Comparison of ENCODE assay signal across 31 cellular contexts in the genomic region with DNA sequence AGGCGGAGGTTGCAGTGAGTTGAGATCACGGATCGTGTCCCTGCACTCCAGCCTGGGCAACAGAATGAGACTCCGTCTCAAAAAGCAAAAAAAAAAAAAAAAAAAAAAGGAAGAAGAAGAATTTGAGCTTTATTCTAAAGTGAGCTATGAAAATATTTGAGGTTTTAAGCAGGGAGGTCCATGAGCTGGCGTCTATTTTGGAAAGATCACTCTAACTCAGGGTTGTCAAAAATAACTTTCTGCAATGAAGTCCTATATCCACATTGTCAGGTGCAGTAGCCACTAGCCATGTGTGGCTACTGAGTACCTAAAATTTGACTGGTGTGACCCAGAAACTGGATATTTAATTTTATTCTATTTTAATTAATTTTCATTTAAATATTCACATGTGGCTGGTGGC.
"Had no signal": no experiment of that assay in that cellular context is flagged by ENCODE, and none has a peak within 500 bp of the region (broad histone marks: within the 10 kb centered on the region; RNA-seq: fewer than 3 reads in every experiment).

No MANE protein-coding gene starts in this region.

- H3K27ac ChIP-seq: KMS-11 had no signal

- H3K9me3 ChIP-seq: MG63 had no signal

- DNase-seq: Kasumi-1, MG63, MM.1S, MV-4-11, NCI-H1048, NCI-H1092, NCI-H1092 treated with DMSO at 0.1 percent for 48 hours, NCI-H1417 treated with DMSO at 0.1 percent for 48 hours, NCI-H1436, NCI-H1436 treated with DMSO at 0.1 percent for 48 hours, NCI-H146, NCI-H1694, NCI-H1694 treated with DMSO at 0.1 percent for 48 hours, NCI-H187, NCI-H187 treated with DMSO at 0.1 percent for 48 hours, NCI-H1930, NCI-H2029, NCI-H2029 treated with DMSO at 0.1 percent for 48 hours, NCI-H2081, NCI-H2081 treated with DMSO at 0.1 percent for 48 hours, NCI-H2107, NCI-H2171, NCI-H2171 treated with DMSO at 0.1 percent for 48 hours, NCI-H2227 treated with DMSO at 0.1 percent for 48 hours, NCI-H226, NCI-H345, NCI-H446, NCI-H446 treated with DMSO at 0.1 percent for 48 hours, NCI-H510A, NCI-H510A treated with DMSO at 0.1 percent for 48 hours had no signal

- H3K4me3 ChIP-seq: MG63 had no signal

- H3K4me2 ChIP-seq: KMS-11 had no signal

- H3K9ac ChIP-seq: KMS-11 had no signal

- H3K36me3 ChIP-seq: MG63 had no signal
